Comparison of ENCODE assay signal across 8 cellular contexts in genomic region chr1:37931148-37931492, GRCh38. TPM values are rescaled to one million over a fixed set of nuclear protein-coding genes. Genes with fewer than 3 reads are reported as not detected.
DNase-seq lines count a peak whose midpoint lies in the region; ATAC-seq and TF ChIP-seq lines count a peak whose summit lies in the region.

No MANE protein-coding gene starts in this region.

- intact Hi-C loops in esophagus muscularis mucosa (cut with DNase I), result no loop called here

- CTCF ChIA-PET in SK-N-SH (lab: Yijun Ruan, JAX), result interaction anchor here (1.3 kb wide), 2 partner anchors 50 to 59 kb away, joined by 3 to 5 read pairs; no protein-coding TSS in a partner anchor

- ATAC-seq in SK-N-SH treated with all-trans-retinoic acid at 6 μM for 48 hours (no peak), GM19452 (IDR thresholded peaks at IDR 0.05; ENCODE audit: unreplicated experiment) (no peak), HG03196 (IDR thresholded peaks at IDR 0.05; ENCODE audit: unreplicated experiment) (no peak)

- H3K9me3 ChIP-seq in SK-N-SH, result no peaks in the 10 kb centered on the region
- no peaks in the 10 kb centered on the region for H3K9me3 ChIP-seq in esophagus muscularis mucosa

- 17% methylated on average over 1 of the region's 15 CpGs for WGBS in SK-N-SH (ENCODE audit: low lambda C conversion rate)
- WGBS in esophagus muscularis mucosa, result 10% methylated on average over 4 of the region's 15 CpGs

- TF ChIP-seq EP300 in SK-N-SH (IDR thresholded peaks at IDR 0.05; ENCODE audit: borderline replicate concordance in 1 of 2, low read depth in 1 of 2, low read length in 1 of 2) (no peak), esophagus muscularis mucosa (IDR thresholded peaks at IDR 0.05) (no peak)

- H3K4me3 Mint-ChIP-seq in T-helper 2 cell treated with Interferon-gamma antibody and Interleukin-4, amounts not matched to agents 5 μg/mL and 100 μg/mL, for 36 hours, result peak overlapping the region; percentile 95
- H3K4me3 Mint-ChIP-seq in osteocyte (ENCODE audit: unreplicated experiment), result peak overlapping the region; percentile 82

- TF ChIP-seq POLR2A in esophagus muscularis mucosa (IDR thresholded peaks at IDR 0.05; ENCODE audit: low read depth), result no peak

- no peaks in the 10 kb centered on the region for H3K9me2 ChIP-seq in SK-N-SH

- POLR2A ChIA-PET in SK-N-SH (lab: Yijun Ruan, JAX), result interaction anchor here (0.7 to 1.0 kb wide), 2 partner anchors 9 to 123 kb away, joined by 3 to 5 read pairs; partner anchors contain the start of genes C1orf122 and YRDC

- H3K27ac ChIP-seq in SK-N-SH (ENCODE audit: low read depth in 2 of 2, low read length in 1 of 2), result no peak overlapping the region
- peak overlapping the region; percentile 57 to 77 (median 68) for H3K27ac ChIP-seq in esophagus muscularis mucosa (replicated peaks in 1 of 4)

- H3K27me3 Mint-ChIP-seq in T-helper 2 cell treated with Interferon-gamma antibody and Interleukin-4, amounts not matched to agents 5 μg/mL and 100 μg/mL, for 36 hours (ENCODE audit: low read depth), result no peaks in the 10 kb centered on the region
- H3K27me3 Mint-ChIP-seq in osteocyte (ENCODE audit: unreplicated experiment), result no peaks in the 10 kb centered on the region

- no peaks in the 10 kb centered on the region for H3K9me3 Mint-ChIP-seq in T-helper 2 cell treated with Interferon-gamma antibody and Interleukin-4, amounts not matched to agents 5 μg/mL and 100 μg/mL, for 36 hours
- H3K9me3 Mint-ChIP-seq in osteocyte (ENCODE audit: unreplicated experiment), result no peaks in the 10 kb centered on the region

- H3K36me3 ChIP-seq in SK-N-SH (replicated peaks in 1 of 2; ENCODE audit: control insufficient read depth in 1 of 2, insufficient read depth in 2 of 2, low read length in 1 of 2), result peaks cover 0 to 21% of the 10 kb centered on the region in 2 experiments
- H3K36me3 ChIP-seq in esophagus muscularis mucosa, result peaks cover 0 to 54% (median 24%) of the 10 kb centered on the region in 4 donors

- H4K20me1 ChIP-seq in SK-N-SH (ENCODE audit: insufficient read depth), result no peaks in the 10 kb centered on the region

- no peak for TF ChIP-seq RAD21 in SK-N-SH (IDR thresholded peaks at IDR 0.05; ENCODE audit: low read length)

- peaks cover 26% of the 10 kb centered on the region for H3F3A ChIP-seq in SK-N-SH (replicated peaks; ENCODE audit: insufficient read depth)

- DNase-seq in SK-N-SH, result no peak
- DNase-seq in T-helper 2 cell treated with Interferon-gamma antibody and Interleukin-4, amounts not matched to agents 5 μg/mL and 100 μg/mL, for 36 hours (ENCODE audit: low spot score), result no peak
- DNase-seq in esophagus muscularis mucosa (ENCODE audit: extremely low spot score), result no peak
- no peak for DNase-seq in osteocyte (ENCODE audit: extremely low spot score, unreplicated experiment)
- DNase-seq in HCEC 1CT, result no peak

- H3K4me3 ChIP-seq in SK-N-SH (ENCODE audit: low read depth in 2 of 2, low read length in 1 of 2) (peak overlapping the region; percentile 66 to 70), esophagus muscularis mucosa (peak overlapping the region; percentile 63 to 93 (median 74))

- peak overlapping the region; percentile 69; the same call in 1 of the 2 replicates for H2AFZ ChIP-seq in SK-N-SH (ENCODE audit: low read depth)

- H3K4me2 ChIP-seq in SK-N-SH, result peak overlapping the region; percentile 87

- H3K4me1 ChIP-seq in SK-N-SH (ENCODE audit: control insufficient read depth in 1 of 2, insufficient read depth in 2 of 2, low read depth in 1 of 2, low read length in 1 of 2) (peaks cover 5 to 6% of the 10 kb centered on the region in 2 experiments; a peak in 2 of 4 replicates), esophagus muscularis mucosa (peaks cover 29 to 36% (median 33%) of the 10 kb centered on the region in 4 donors)

- H3K27me3 ChIP-seq in SK-N-SH (ENCODE audit: insufficient read depth), result no peaks in the 10 kb centered on the region
- no peaks in the 10 kb centered on the region for H3K27me3 ChIP-seq in esophagus muscularis mucosa

- H3K27ac Mint-ChIP-seq in T-helper 2 cell treated with Interferon-gamma antibody and Interleukin-4, amounts not matched to agents 5 μg/mL and 100 μg/mL, for 36 hours, result peak overlapping the region; percentile 78
- H3K27ac Mint-ChIP-seq in osteocyte (ENCODE audit: unreplicated experiment), result peak overlapping the region; percentile 68

- no peak for TF ChIP-seq CTCF in SK-N-SH (IDR thresholded peaks at IDR 0.05)
- TF ChIP-seq CTCF in esophagus muscularis mucosa (IDR thresholded peaks at IDR 0.05), result no peak
- TF ChIP-seq CTCF in osteocyte (IDR thresholded peaks at IDR 0.05), result no peak

- H3K9ac ChIP-seq in SK-N-SH, result peak overlapping the region; percentile 71; the same call in 1 of the 2 replicates

- peaks cover 16% of the 10 kb centered on the region for H3K36me3 Mint-ChIP-seq in T-helper 2 cell treated with Interferon-gamma antibody and Interleukin-4, amounts not matched to agents 5 μg/mL and 100 μg/mL, for 36 hours (ENCODE audit: low read depth)
- H3K36me3 Mint-ChIP-seq in osteocyte (ENCODE audit: unreplicated experiment), result peaks cover 18% of the 10 kb centered on the region

- peaks cover 17% of the 10 kb centered on the region for H3K4me1 Mint-ChIP-seq in T-helper 2 cell treated with Interferon-gamma antibody and Interleukin-4, amounts not matched to agents 5 μg/mL and 100 μg/mL, for 36 hours (ENCODE audit: low read depth)
- peaks cover 25% of the 10 kb centered on the region for H3K4me1 Mint-ChIP-seq in osteocyte (ENCODE audit: unreplicated experiment)

- H3K79me2 ChIP-seq in SK-N-SH (ENCODE audit: insufficient read depth), result peaks cover 40% of the 10 kb centered on the region

TF ChIP-seq in SK-N-SH, 30 proteins besides CTCF, POLR2A, EP300 and RAD21 (continues in another document):
- no peak for TF ChIP-seq SMC3 (IDR thresholded peaks at IDR 0.05; ENCODE audit: low read depth, low read length)
- TF ChIP-seq RCOR1 (IDR thresholded peaks at IDR 0.05; ENCODE audit: low read length), result no peak
- no peak for TF ChIP-seq FOXJ3 (CRISPR knock-in tag; IDR thresholded peaks at IDR 0.05)
- no peak for TF ChIP-seq RXRA (IDR thresholded peaks at IDR 0.05; ENCODE audit: borderline replicate concordance, low read depth)
- no peak for TF ChIP-seq RFX5 (IDR thresholded peaks at IDR 0.05; ENCODE audit: low read length)
- TF ChIP-seq MEF2A (IDR thresholded peaks at IDR 0.05; ENCODE audit: borderline replicate concordance, low read depth), result no peak
- TF ChIP-seq NFIC (IDR thresholded peaks at IDR 0.05; ENCODE audit: borderline replicate concordance), result no peak
- TF ChIP-seq TEAD4 (IDR thresholded peaks at IDR 0.05; ENCODE audit: borderline replicate concordance, insufficient read depth), result no peak
- no peak for TF ChIP-seq GATA2 (CRISPR knock-in tag; IDR thresholded peaks at IDR 0.05)
- TF ChIP-seq IRF3 (IDR thresholded peaks at IDR 0.05; ENCODE audit: low read depth, low read length), result no peak

TF ChIP-seq in SK-N-SH treated with all-trans-retinoic acid at 6 μM for 48 hours, 23 proteins besides CTCF, POLR2A, EP300 and RAD21:
- TF ChIP-seq ZFP30 (CRISPR knock-in tag; IDR thresholded peaks at IDR 0.05), result no peak
TF ChIP-seq in SK-N-SH treated with all-trans-retinoic acid at 6 μM for 48 hours: peak in this region for 0.

RNA-seq across cellular contexts. Expression of gene INPP5B, which starts 15.7 kb away (rescaled TPM):
- polyA plus RNA-seq in SK-N-SH (2012; rRNA removed), result 10.5 and 12.3 TPM in 2 replicates
- 5.9 and 7.3 TPM in 2 replicates for polyA plus RNA-seq in SK-N-SH (2012; cell fraction: cytosol; rRNA removed)
- polyA plus RNA-seq in SK-N-SH (2012; cell fraction: nucleus; rRNA removed), result 20.9 and 24.8 TPM in 2 replicates
- total RNA-seq in esophagus muscularis mucosa (10 to 100 TPM; 31.1 to 38.9 (median 36.8) TPM), osteocyte (36.2 and 36.5 TPM in 2 replicates)

RNA-seq across cellular contexts. Expression of gene SF3A3, which starts 58.7 kb away (rescaled TPM):
- polyA plus RNA-seq in SK-N-SH (2012; rRNA removed), result 35.3 and 41.5 TPM in 2 replicates
- 46.3 and 54.9 TPM in 2 replicates for polyA plus RNA-seq in SK-N-SH (2012; cell fraction: cytosol; rRNA removed)
- polyA plus RNA-seq in SK-N-SH (2012; cell fraction: nucleus; rRNA removed), result 23.1 and 44.0 TPM in 2 replicates
- total RNA-seq in esophagus muscularis mucosa (10 to 100 TPM; 38.2 to 42.4 (median 40.6) TPM), osteocyte (51.4 and 55.3 TPM in 2 replicates)

Comparison
In these comparisons a context has a peak if more than half of its experiments do, and no peak if none do; other contexts are left out.
1. H3K27ac ChIP-seq: peak in esophagus muscularis mucosa (4 of 4); none in SK-N-SH (0 of 2).